Comparison of ENCODE assay signal across 26 cellular contexts in the genomic region with DNA sequence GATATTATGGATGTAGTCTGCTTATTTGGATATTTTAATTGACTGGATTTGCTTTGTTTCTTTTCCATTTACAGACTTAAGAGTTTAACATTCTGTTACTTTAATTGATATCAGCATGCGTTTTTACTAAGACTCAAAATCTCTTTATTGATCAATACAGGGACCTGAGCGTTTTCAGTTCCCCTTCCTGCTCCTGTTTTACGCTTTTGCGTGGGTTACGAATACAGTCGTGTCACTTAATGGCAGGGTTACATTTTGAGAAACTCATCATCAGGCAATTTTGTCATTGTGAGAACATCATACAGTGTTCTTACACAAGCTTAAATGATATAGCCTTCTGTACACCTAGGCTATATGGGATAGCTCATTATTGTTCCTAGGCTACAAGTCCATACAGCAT.
DNase-seq lines count a peak whose midpoint lies in the region; ATAC-seq, FAIRE-seq and TF ChIP-seq lines count a peak whose summit lies in the region.
"Had no signal": no experiment of that assay in that cellular context is flagged by ENCODE, and none has a peak within 500 bp of the region (broad histone marks: within the 10 kb centered on the region; RNA-seq: fewer than 3 reads in every experiment).

No MANE protein-coding gene starts in this region.

- no peak overlapping the region for H3K27ac Mint-ChIP-seq in stimulated activated memory B cell treated with anti-CD40 and anti-IgM and Interleukin-4, amounts not matched to agents 10 μg/mL and 1 μg/mL and 100 μg/mL, for 72 hours
- H3K27ac Mint-ChIP-seq: B cell, CD14-positive monocyte, T-cell had no signal

- peak; percentile 60 for FAIRE-seq in GM12892 (lab: Jason Lieb, UNC)
- FAIRE-seq: A549, D721Med, GM18507 had no signal

- H3K9me3 Mint-ChIP-seq in stimulated activated memory B cell treated with anti-CD40 and anti-IgM and Interleukin-4, amounts not matched to agents 10 μg/mL and 1 μg/mL and 100 μg/mL, for 72 hours: no peaks in the 10 kb centered on the region
- H3K9me3 Mint-ChIP-seq: T-cell had no signal

- H3K4me1 ChIP-seq in lower lobe of right lung (no peaks in the 10 kb centered on the region), prostate gland (replicated peaks) (no peaks in the 10 kb centered on the region)
- H3K4me1 ChIP-seq: Peyer's patch, SJCRH30 had no signal

- TF ChIP-seq POLR2A in GM12892 (IDR thresholded peaks at IDR 0.05; ENCODE audit: low read depth, low read length) (no peak), prostate gland (IDR thresholded peaks at IDR 0.05) (no peak)

- no peaks in the 10 kb centered on the region for H3K36me3 ChIP-seq in lower lobe of right lung
- no peaks in the 10 kb centered on the region for H3K36me3 ChIP-seq in prostate gland
- H3K36me3 ChIP-seq: Peyer's patch, SJCRH30 had no signal

- H3K36me3 Mint-ChIP-seq in stimulated activated memory B cell treated with anti-CD40 and anti-IgM and Interleukin-4, amounts not matched to agents 10 μg/mL and 1 μg/mL and 100 μg/mL, for 72 hours: peaks cover 30% of the 10 kb centered on the region

- intact Hi-C loops in lower lobe of right lung (cut with DNase I) (no loop called here), prostate gland (cut with DNase I) (no loop called here)

- H3K27me3 ChIP-seq in lower lobe of right lung (ENCODE audit: low read depth) (no peaks in the 10 kb centered on the region), prostate gland (replicated peaks; ENCODE audit: insufficient read depth) (no peaks in the 10 kb centered on the region)
- H3K27me3 ChIP-seq: Peyer's patch, SJCRH30 had no signal

- no peaks in the 10 kb centered on the region for H3K27me3 Mint-ChIP-seq in stimulated activated memory B cell treated with anti-CD40 and anti-IgM and Interleukin-4, amounts not matched to agents 10 μg/mL and 1 μg/mL and 100 μg/mL, for 72 hours
- H3K27me3 Mint-ChIP-seq: B cell, T-cell had no signal

- ATAC-seq in GM21526 (IDR thresholded peaks at IDR 0.05; ENCODE audit: low FRiP score, unreplicated experiment) (peak; percentile 50), HG02973 (IDR thresholded peaks at IDR 0.05; ENCODE audit: unreplicated experiment) (peak; percentile 51), lower lobe of right lung (no peak)
- peak; percentile 70 for ATAC-seq in stimulated activated memory B cell treated with anti-CD40 and anti-IgM and Interleukin-4, amounts not matched to agents 10 μg/mL and 1 μg/mL and 100 μg/mL, for 72 hours
- ATAC-seq: A549, HCT116, T-cell had no signal

- WGBS in prostate gland: 94% methylated on average over 6 of the region's 6 CpGs

- H3K4me1 Mint-ChIP-seq in stimulated activated memory B cell treated with anti-CD40 and anti-IgM and Interleukin-4, amounts not matched to agents 10 μg/mL and 1 μg/mL and 100 μg/mL, for 72 hours: peaks cover 14% of the 10 kb centered on the region
- H3K4me1 Mint-ChIP-seq: CD14-positive monocyte, T-cell had no signal

- H3K27ac ChIP-seq in lower lobe of right lung (no peak overlapping the region), prostate gland (no peak overlapping the region), coronary artery (no peak overlapping the region)
- H3K27ac ChIP-seq: A549, Peyer's patch, SJCRH30 had no signal

- TF ChIP-seq CTCF in lower lobe of right lung (IDR thresholded peaks at IDR 0.05) (no peak), prostate gland (IDR thresholded peaks at IDR 0.05) (no peak), coronary artery (IDR thresholded peaks at IDR 0.05) (no peak)

- H3K9me3 ChIP-seq in lower lobe of right lung (no peaks in the 10 kb centered on the region), prostate gland (no peaks in the 10 kb centered on the region)
- H3K9me3 ChIP-seq: A549, Peyer's patch had no signal

- no peak overlapping the region for H3K4me3 Mint-ChIP-seq in stimulated activated memory B cell treated with anti-CD40 and anti-IgM and Interleukin-4, amounts not matched to agents 10 μg/mL and 1 μg/mL and 100 μg/mL, for 72 hours
- H3K4me3 Mint-ChIP-seq: B cell, CD14-positive monocyte, T-cell had no signal

- no peak overlapping the region for H3K4me3 ChIP-seq in lower lobe of right lung
- H3K4me3 ChIP-seq in prostate gland: no peak overlapping the region
- H3K4me3 ChIP-seq in coronary artery: no peak overlapping the region
- H3K4me3 ChIP-seq: A549, Peyer's patch, SJCRH30 had no signal

- DNase-seq in GM12892 (ENCODE audit: insufficient read length): no peak
- no peak for DNase-seq in lower lobe of right lung
- DNase-seq in prostate gland (ENCODE audit: low spot score): no peak
- no peak for DNase-seq in coronary artery (ENCODE audit: low spot score)
- DNase-seq: DMS53, GDM1, GOT3, Karpas-422, NCI-H1092, NCI-H1436, NCI-H187 treated with DMSO at 0.1 percent for 48 hours, NCI-H226, NCI-H510A treated with DMSO at 0.1 percent for 48 hours, NCI-H748 treated with DMSO at 0.1 percent for 48 hours, Peyer's patch, SJCRH30, T-cell had no signal

Comparison
In these comparisons a context has a peak if more than half of its experiments do, and no peak if none do; other contexts are left out.
1. ATAC-seq: peak in GM21526 (single experiment), HG02973 (single experiment) and stimulated activated memory B cell treated with anti-CD40 and anti-IgM and Interleukin-4, amounts not matched to agents 10 μg/mL and 1 μg/mL and 100 μg/mL, for 72 hours (single experiment); none in lower lobe of right lung (0 of 2).